10 cellular contexts compared by ENCODE assay signal in genomic region chr18:13455960-13456471, GRCh38.
DNase-seq lines count a peak whose midpoint lies in the region; ATAC-seq and TF ChIP-seq lines count a peak whose summit lies in the region.
"Had no signal": no experiment of that assay in that cellular context is flagged by ENCODE, and none has a peak within 500 bp of the region (broad histone marks: within the 10 kb centered on the region; RNA-seq: fewer than 3 reads in every experiment).

No MANE protein-coding gene starts in this region.

- TF ChIP-seq CTCF in GM12865 (IDR thresholded peaks at IDR 0.05; ENCODE audit: insufficient read depth, low read depth, low read length, missing control alignments) = no peak
- TF ChIP-seq CTCF in right atrium auricular region (IDR thresholded peaks at IDR 0.05) = no peak

- ATAC-seq in GM21528 (IDR thresholded peaks at IDR 0.05; ENCODE audit: low FRiP score, unreplicated experiment) (peak; percentile 74), SK-N-SH treated with all-trans-retinoic acid at 6 μM for 48 hours (no peak)

- DNase-seq in GM12865 (ENCODE audit: low read depth) = peak; percentile 80
- peak; percentile 23 for DNase-seq in RPMI8226
- DNase-seq in right atrium auricular region (ENCODE audit: low spot score) = peak; percentile 63
- DNase-seq in AG20443 (ENCODE audit: low spot score) = no peak
- no peak for DNase-seq in middle frontal gyrus (ENCODE audit: extremely low spot score, low spot score)
- no peak for DNase-seq in NCI-H1048 (lab: John Stamatoyannopoulos, UW)
- DNase-seq: stomach had no signal

- no peaks in the 10 kb centered on the region for H3K9me3 ChIP-seq in right atrium auricular region
- H3K9me3 ChIP-seq: esophagus muscularis mucosa had no signal

- no peaks in the 10 kb centered on the region for H3K27me3 ChIP-seq in right atrium auricular region
- H3K27me3 ChIP-seq: esophagus muscularis mucosa, stomach had no signal

- H3K36me3 ChIP-seq in right atrium auricular region = no peaks in the 10 kb centered on the region
- H3K36me3 ChIP-seq: esophagus muscularis mucosa, stomach had no signal

- no peak overlapping the region for H3K4me3 ChIP-seq in GM12865 (ENCODE audit: low read depth, low read length)
- no peak overlapping the region for H3K4me3 ChIP-seq in right atrium auricular region
- H3K4me3 ChIP-seq: esophagus muscularis mucosa, stomach had no signal

- H3K27ac ChIP-seq in right atrium auricular region = peak overlapping the region; percentile 14 to 31
- H3K27ac ChIP-seq: esophagus muscularis mucosa, stomach had no signal

- H3K4me1 ChIP-seq in right atrium auricular region = peaks cover 0 to 58% of the 10 kb centered on the region in 2 donors

TF ChIP-seq in SK-N-SH treated with all-trans-retinoic acid at 6 μM for 48 hours, 23 proteins besides CTCF, POLR2A, EP300 and RAD21:
- TF ChIP-seq POU6F1 (CRISPR knock-in tag; IDR thresholded peaks at IDR 0.05; ENCODE audit: borderline replicate concordance, low read depth) (no peak), ZNF565 (CRISPR knock-in tag; conservative IDR thresholded peaks at IDR 0.05; ENCODE audit: low read depth) (no peak), TCF4 (CRISPR knock-in tag; IDR thresholded peaks at IDR 0.05; ENCODE audit: borderline replicate concordance) (no peak), CREB5 (CRISPR knock-in tag; IDR thresholded peaks at IDR 0.05; ENCODE audit: low read depth) (no peak), TSHZ2 (CRISPR knock-in tag; IDR thresholded peaks at IDR 0.05) (no peak), RARB (CRISPR knock-in tag; IDR thresholded peaks at IDR 0.05) (no peak), ISL1 (CRISPR knock-in tag; IDR thresholded peaks at IDR 0.05) (no peak), TOX (CRISPR knock-in tag; IDR thresholded peaks at IDR 0.05; ENCODE audit: borderline replicate concordance) (no peak), ZFP30 (CRISPR knock-in tag; IDR thresholded peaks at IDR 0.05) (no peak), ZNF70 (CRISPR knock-in tag; IDR thresholded peaks at IDR 0.05) (no peak), SNAI2 (CRISPR knock-in tag; IDR thresholded peaks at IDR 0.05) (no peak), PPARA (CRISPR knock-in tag; IDR thresholded peaks at IDR 0.05; ENCODE audit: borderline replicate concordance) (no peak), PATZ1 (CRISPR knock-in tag; IDR thresholded peaks at IDR 0.05; ENCODE audit: borderline replicate concordance) (no peak)

Comparison
In these comparisons a context has a peak if more than half of its experiments do, and no peak if none do; other contexts are left out.
1. DNase-seq: peak in GM12865 (single experiment), RPMI8226 (single experiment) and right atrium auricular region (single experiment); none in AG20443 (single experiment), middle frontal gyrus (single experiment) and NCI-H1048 (single experiment).